ENCODE assay signal across 14 cellular contexts in genomic region chr6:138182939-138183791, GRCh38. TPM values are rescaled to one million over a fixed set of nuclear protein-coding genes. Genes with fewer than 3 reads are reported as not detected.
DNase-seq lines count a peak whose midpoint lies in the region; ATAC-seq, FAIRE-seq and TF ChIP-seq lines count a peak whose summit lies in the region.
"Had no signal": no experiment of that assay in that cellular context is flagged by ENCODE, and none has a peak within 500 bp of the region (broad histone marks: within the 10 kb centered on the region; RNA-seq: fewer than 3 reads in every experiment).

No MANE protein-coding gene starts in this region.

- no peaks in the 10 kb centered on the region for H3K36me3 ChIP-seq in astrocyte (ENCODE audit: insufficient read depth, low read length)
- H3K36me3 ChIP-seq: upper lobe of right lung had no signal

- FAIRE-seq in astrocyte (lab: Jason Lieb, UNC), result no peak
- FAIRE-seq: endothelial cell of umbilical vein had no signal

- H3K4me3 ChIP-seq in astrocyte (ENCODE audit: insufficient read depth, low read depth, low read length), result no peak overlapping the region
- H3K4me3 ChIP-seq: hepatocyte, upper lobe of right lung had no signal

- no peaks in the 10 kb centered on the region for H3K36me3 Mint-ChIP-seq in astrocyte (ENCODE audit: low read depth, unreplicated experiment)

- H3K4me1 ChIP-seq in astrocyte (ENCODE audit: insufficient read depth, low read length), result no peaks in the 10 kb centered on the region

- ATAC-seq in left colon, result peak; percentile 72
- ATAC-seq: upper lobe of right lung had no signal

- H3K9ac ChIP-seq in astrocyte (ENCODE audit: low read length), result no peak overlapping the region

- in situ Hi-C loops in KBM-7 (cut with MboI; ENCODE audit: low pct_unique_long_range_greater_than_20kb, low sequenced_read_pairs), result no loop called here

- H3K9me3 ChIP-seq in astrocyte (ENCODE audit: insufficient read depth, low read depth, low read length), result no peaks in the 10 kb centered on the region
- H3K9me3 ChIP-seq: upper lobe of right lung had no signal

- TF ChIP-seq CTCF in C4-2B (conservative IDR thresholded peaks at IDR 0.05), result no peak
- TF ChIP-seq CTCF in astrocyte (IDR thresholded peaks at IDR 0.05; ENCODE audit: insufficient read depth, low read depth, low read length), result no peak

- H4K20me1 ChIP-seq in astrocyte (ENCODE audit: insufficient read depth, low read length), result no peaks in the 10 kb centered on the region

- DNase-seq in NCI-H146 (lab: John Stamatoyannopoulos, UW) (peak; percentile 96), astrocyte (ENCODE audit: low read depth) (no peak), left colon (peak; percentile 33 to 44), HEK293T (ENCODE audit: extremely low spot score) (no peak), HCEC 1CT (no peak), NCI-H446 (lab: John Stamatoyannopoulos, UW) (no peak), KBM-7 (no peak)
- DNase-seq: activated CD8-positive, alpha-beta memory T cell treated with anti-CD3 and anti-CD28 coated beads, Interleukin-2, amount 50 U/mL, for 48 hours; RPMI8226; upper lobe of right lung had no signal

- H3K4me2 ChIP-seq in astrocyte (ENCODE audit: low read length), result no peak overlapping the region
- H3K4me2 ChIP-seq: hepatocyte had no signal

- no peaks in the 10 kb centered on the region for H3K27me3 Mint-ChIP-seq in astrocyte (ENCODE audit: low read depth, unreplicated experiment)

- no peak overlapping the region for H2AFZ ChIP-seq in astrocyte (ENCODE audit: low read depth, low read length)
- H2AFZ ChIP-seq: hepatocyte had no signal

- H3K79me2 ChIP-seq in astrocyte (ENCODE audit: insufficient read depth, low read length), result no peaks in the 10 kb centered on the region
- H3K79me2 ChIP-seq: hepatocyte had no signal

- no peak overlapping the region for H3K4me3 Mint-ChIP-seq in astrocyte (ENCODE audit: unreplicated experiment)

- H3K27ac ChIP-seq in C4-2B (peak overlapping the region; percentile 6; the same call in 1 of the 2 replicates), astrocyte (ENCODE audit: low read depth, low read length) (no peak overlapping the region)
- H3K27ac ChIP-seq: hepatocyte, HL-60, upper lobe of right lung had no signal

- no peaks in the 10 kb centered on the region for H3K27me3 ChIP-seq in astrocyte (ENCODE audit: insufficient read depth, low read length)
- H3K27me3 ChIP-seq: hepatocyte, upper lobe of right lung had no signal

- peak overlapping the region; percentile 36 for H3K27ac Mint-ChIP-seq in astrocyte (ENCODE audit: unreplicated experiment)

- POLR2A ChIA-PET in HEK293T (lab: Yijun Ruan, JAX), result no interaction called here

- CTCF ChIA-PET in HEK293T (lab: Yijun Ruan, JAX), result no interaction called here

- peaks cover 1% of the 10 kb centered on the region for H3K4me1 Mint-ChIP-seq in astrocyte (ENCODE audit: low read depth, unreplicated experiment)

- intact Hi-C loops in left colon (cut with DNase I, micrococcal nuclease), result no loop called here

- peaks cover 2% of the 10 kb centered on the region for H3K9me3 Mint-ChIP-seq in astrocyte (ENCODE audit: unreplicated experiment)

TF ChIP-seq in HEK293T, 16 proteins besides CTCF, POLR2A, EP300 and RAD21:
- TF ChIP-seq, protein P1, sequence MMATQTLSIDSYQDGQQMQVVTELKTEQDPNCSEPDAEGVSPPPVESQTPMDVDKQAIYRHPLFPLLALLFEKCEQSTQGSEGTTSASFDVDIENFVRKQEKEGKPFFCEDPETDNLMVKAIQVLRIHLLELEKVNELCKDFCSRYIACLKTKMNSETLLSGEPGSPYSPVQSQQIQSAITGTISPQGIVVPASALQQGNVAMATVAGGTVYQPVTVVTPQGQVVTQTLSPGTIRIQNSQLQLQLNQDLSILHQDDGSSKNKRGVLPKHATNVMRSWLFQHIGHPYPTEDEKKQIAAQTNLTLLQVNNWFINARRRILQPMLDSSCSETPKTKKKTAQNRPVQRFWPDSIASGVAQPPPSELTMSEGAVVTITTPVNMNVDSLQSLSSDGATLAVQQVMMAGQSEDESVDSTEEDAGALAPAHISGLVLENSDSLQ (IDR thresholded peaks at IDR 0.05), result no peak
- TF ChIP-seq FOXA1 (IDR thresholded peaks at IDR 0.05), result no peak
- no peak for TF ChIP-seq NFRKB (IDR thresholded peaks at IDR 0.05)
- TF ChIP-seq SUZ12 (IDR thresholded peaks at IDR 0.05), result no peak
- TF ChIP-seq LEF1 (IDR thresholded peaks at IDR 0.05; ENCODE audit: borderline replicate concordance), result no peak
- no peak for TF ChIP-seq L3MBTL2 (conservative IDR thresholded peaks at IDR 0.05)
- TF ChIP-seq ARNT (IDR thresholded peaks at IDR 0.05), result no peak
- no peak for TF ChIP-seq TARDBP (IDR thresholded peaks at IDR 0.05)
- TF ChIP-seq HDGF (IDR thresholded peaks at IDR 0.05; ENCODE audit: borderline replicate concordance), result no peak
- no peak for TF ChIP-seq FOXM1 (IDR thresholded peaks at IDR 0.05; ENCODE audit: borderline replicate concordance)
- no peak for TF ChIP-seq ELF4 (IDR thresholded peaks at IDR 0.05)
- no peak for TF ChIP-seq ZNF384 (IDR thresholded peaks at IDR 0.05)
- TF ChIP-seq SP1 (IDR thresholded peaks at IDR 0.05), result no peak
- no peak for TF ChIP-seq FOXK2 (IDR thresholded peaks at IDR 0.05)
- TF ChIP-seq CTBP1 (IDR thresholded peaks at IDR 0.05; ENCODE audit: borderline replicate concordance), result no peak
- no peak for TF ChIP-seq BHLHE40 (IDR thresholded peaks at IDR 0.05; ENCODE audit: borderline replicate concordance)

RNA-seq across cellular contexts. Expression of gene ARFGEF3, which starts 21.4 kb away (rescaled TPM):
- total RNA-seq in astrocyte (1.5 and 1.9 TPM in 2 replicates), left colon (10 to 100 TPM; 19.1 to 24.8 TPM)

RNA-seq across cellular contexts. Expression of gene PBOV1, which starts 35.1 kb away (rescaled TPM):
- total RNA-seq in astrocyte, result not detected in 2 replicates
- total RNA-seq in left colon, result not detected
- total RNA-seq: endothelial cell of umbilical vein, hepatocyte, upper lobe of right lung had no signal

Comparison
In these comparisons a context has a peak if more than half of its experiments do, and no peak if none do; other contexts are left out.
1. DNase-seq: peak in NCI-H146 (single experiment) and left colon (2 of 2); none in astrocyte (single experiment), HEK293T (single experiment), HCEC 1CT (single experiment), NCI-H446 (0 of 2) and KBM-7 (single experiment).